In the genomic region with DNA sequence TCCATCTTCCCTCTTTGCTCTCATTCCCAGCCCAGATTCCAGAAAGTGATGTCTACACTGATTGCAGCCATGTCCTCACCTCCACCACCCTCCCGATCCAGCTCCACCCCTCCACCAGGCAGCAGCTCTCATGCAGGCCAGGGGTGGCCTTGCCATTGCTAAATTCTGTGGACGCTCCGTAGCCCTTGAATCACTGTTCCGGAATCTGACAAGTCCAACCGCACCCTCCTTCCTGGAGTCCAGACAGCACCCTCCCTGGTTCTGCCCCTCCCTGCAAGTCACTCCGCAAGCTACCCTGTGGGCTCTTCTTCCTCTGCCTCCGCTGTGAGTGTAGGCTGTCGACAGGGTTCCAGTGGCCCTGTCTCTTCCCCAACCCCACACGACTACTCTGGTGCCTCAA, we compare ENCODE assay signal across 13 cellular contexts. TPM values are rescaled to one million over a fixed set of nuclear protein-coding genes. Genes with fewer than 3 reads are reported as not detected.
A peak's percentile ranks its signal among the peaks of the same experiment; 100 is the strongest.
DNase-seq lines count a peak whose midpoint lies in the region; ATAC-seq and TF ChIP-seq lines count a peak whose summit lies in the region.
"Had no signal": no experiment of that assay in that cellular context is flagged by ENCODE, and none has a peak within 500 bp of the region (broad histone marks: within the 10 kb centered on the region; RNA-seq: fewer than 3 reads in every experiment).

No MANE protein-coding gene starts in this region.

- no peak for TF ChIP-seq CTCF in brain microvascular endothelial cell (IDR thresholded peaks at IDR 0.05; ENCODE audit: low read depth, low read length, missing control alignments)
- TF ChIP-seq CTCF in suprapubic skin (IDR thresholded peaks at IDR 0.05), result no peak

- WGBS in suprapubic skin, result 50% methylated on average over 9 of the region's 9 CpGs

- H3K4me3 Mint-ChIP-seq in T-helper 2 cell treated with Interferon-gamma antibody and Interleukin-4, amounts not matched to agents 5 μg/mL and 100 μg/mL, for 36 hours, result no peak overlapping the region
- H3K4me3 Mint-ChIP-seq: naive B cell had no signal

- H3K36me3 ChIP-seq in brain microvascular endothelial cell (replicated peaks) (no peaks in the 10 kb centered on the region), suprapubic skin (peaks cover 11% of the 10 kb centered on the region), H7 (replicated peaks; ENCODE audit: control insufficient read depth, insufficient read depth, low read length) (no peaks in the 10 kb centered on the region)

- H3K27ac Mint-ChIP-seq in T-helper 2 cell treated with Interferon-gamma antibody and Interleukin-4, amounts not matched to agents 5 μg/mL and 100 μg/mL, for 36 hours, result no peak overlapping the region

- no peaks in the 10 kb centered on the region for H3K36me3 Mint-ChIP-seq in T-helper 2 cell treated with Interferon-gamma antibody and Interleukin-4, amounts not matched to agents 5 μg/mL and 100 μg/mL, for 36 hours (ENCODE audit: low read depth)

- H3K27me3 Mint-ChIP-seq in T-helper 2 cell treated with Interferon-gamma antibody and Interleukin-4, amounts not matched to agents 5 μg/mL and 100 μg/mL, for 36 hours (ENCODE audit: low read depth), result peaks cover 22% of the 10 kb centered on the region

- no peak for TF ChIP-seq POLR2A in suprapubic skin (IDR thresholded peaks at IDR 0.05)

- H3K9me3 Mint-ChIP-seq in T-helper 2 cell treated with Interferon-gamma antibody and Interleukin-4, amounts not matched to agents 5 μg/mL and 100 μg/mL, for 36 hours, result no peaks in the 10 kb centered on the region

- H3K9me3 ChIP-seq in suprapubic skin, result no peaks in the 10 kb centered on the region

- H3K27me3 ChIP-seq in brain microvascular endothelial cell (replicated peaks), result peaks cover 16% of the 10 kb centered on the region
- no peaks in the 10 kb centered on the region for H3K27me3 ChIP-seq in suprapubic skin
- peaks cover 11% of the 10 kb centered on the region for H3K27me3 ChIP-seq in H7 (ENCODE audit: control insufficient read depth, insufficient read depth, low read length)

- peaks cover 7% of the 10 kb centered on the region for H3K4me1 Mint-ChIP-seq in T-helper 2 cell treated with Interferon-gamma antibody and Interleukin-4, amounts not matched to agents 5 μg/mL and 100 μg/mL, for 36 hours (ENCODE audit: low read depth)

- H3K4me1 ChIP-seq in suprapubic skin, result peaks cover 46% of the 10 kb centered on the region

- in situ Hi-C loops in brain microvascular endothelial cell (cut with HindIII; ENCODE audit: low pct_ligation_motif_present, low sequenced_read_pairs), result no loop called here

- ATAC-seq in HG03159 (IDR thresholded peaks at IDR 0.05; ENCODE audit: unreplicated experiment), result no peak

- no peak for TF ChIP-seq EP300 in suprapubic skin (IDR thresholded peaks at IDR 0.05)

- H3K4me3 ChIP-seq in brain microvascular endothelial cell (ENCODE audit: low read depth, low read length), result no peak overlapping the region
- H3K4me3 ChIP-seq in suprapubic skin, result no peak overlapping the region
- no peak overlapping the region for H3K4me3 ChIP-seq in H7 (ENCODE audit: insufficient read depth, low read depth, low read length)
- H3K4me3 ChIP-seq: SK-N-MC had no signal

- DNase-seq in HCEC 1CT (peak; percentile 92), brain microvascular endothelial cell (peak; percentile 55), iris pigment epithelial cell (ENCODE audit: low read depth) (peak; percentile 81), suprapubic skin (ENCODE audit: low spot score in 2 of 2) (peak; percentile 92 to 93), NCI-H2029 (lab: John Stamatoyannopoulos, UW) (no peak), H7 (no peak)
- DNase-seq in T-helper 2 cell treated with Interferon-gamma antibody and Interleukin-4, amounts not matched to agents 5 μg/mL and 100 μg/mL, for 36 hours (ENCODE audit: low spot score), result no peak
- DNase-seq: DMS53, glutamatergic neuron, naive B cell, NCI-H2171 treated with DMSO at 0.1 percent for 48 hours had no signal

- H3K27ac ChIP-seq in brain microvascular endothelial cell, result no peak overlapping the region
- peak overlapping the region; percentile 78 for H3K27ac ChIP-seq in suprapubic skin
- H3K27ac ChIP-seq: SK-N-MC had no signal

RNA-seq across cellular contexts. Expression of gene TNXB, which starts 26.2 kb away (rescaled TPM):
- 10 to 100 TPM; 25.7 to 52.5 (median 40.2) TPM for total RNA-seq in suprapubic skin
- 2.7 and 4.4 TPM in 2 replicates for total RNA-seq in H7 (2014; rRNA removed; shearing (Covaris generic))

RNA-seq across cellular contexts. Expression of gene CYP21A2, which starts 44.7 kb away (rescaled TPM):
- total RNA-seq in suprapubic skin, result 1 to 10 TPM in 1 of 4 donors, under 1 TPM in 1, not detected in 2; 0.39 to 2.3 TPM
- total RNA-seq in H7 (2014; rRNA removed; shearing (Covaris generic)), result 0.11 TPM in 1 of 2 replicates, not detected in the other

RNA-seq across cellular contexts. Expression of gene ATF6B, which starts 45.1 kb away (rescaled TPM):
- 100 to 1,000 TPM in 1 of 4 donors, 10 to 100 TPM in 3; 55.8 to 161 (median 74.0) TPM for total RNA-seq in suprapubic skin
- total RNA-seq in H7 (2014; rRNA removed; shearing (Covaris generic)), result 25.1 and 26.2 TPM in 2 replicates

RNA-seq across cellular contexts. Expression of gene FKBPL, which starts 47.1 kb away (rescaled TPM):
- 10 to 100 TPM in 1 of 4 donors, 1 to 10 TPM in 3; 3.5 to 10.6 (median 5.6) TPM for total RNA-seq in suprapubic skin
- total RNA-seq in H7 (2014; rRNA removed; shearing (Covaris generic)), result 12.5 and 12.8 TPM in 2 replicates

Comparison
In these comparisons a context has a peak if more than half of its experiments do, and no peak if none do; other contexts are left out.
1. DNase-seq: peak in HCEC 1CT (single experiment), brain microvascular endothelial cell (single experiment), iris pigment epithelial cell (single experiment) and suprapubic skin (2 of 2); none in NCI-H2029 (single experiment), T-helper 2 cell treated with Interferon-gamma antibody and Interleukin-4, amounts not matched to agents 5 μg/mL and 100 μg/mL, for 36 hours (single experiment) and H7 (single experiment).